8 cellular contexts compared by ENCODE assay signal in the genomic region with DNA sequence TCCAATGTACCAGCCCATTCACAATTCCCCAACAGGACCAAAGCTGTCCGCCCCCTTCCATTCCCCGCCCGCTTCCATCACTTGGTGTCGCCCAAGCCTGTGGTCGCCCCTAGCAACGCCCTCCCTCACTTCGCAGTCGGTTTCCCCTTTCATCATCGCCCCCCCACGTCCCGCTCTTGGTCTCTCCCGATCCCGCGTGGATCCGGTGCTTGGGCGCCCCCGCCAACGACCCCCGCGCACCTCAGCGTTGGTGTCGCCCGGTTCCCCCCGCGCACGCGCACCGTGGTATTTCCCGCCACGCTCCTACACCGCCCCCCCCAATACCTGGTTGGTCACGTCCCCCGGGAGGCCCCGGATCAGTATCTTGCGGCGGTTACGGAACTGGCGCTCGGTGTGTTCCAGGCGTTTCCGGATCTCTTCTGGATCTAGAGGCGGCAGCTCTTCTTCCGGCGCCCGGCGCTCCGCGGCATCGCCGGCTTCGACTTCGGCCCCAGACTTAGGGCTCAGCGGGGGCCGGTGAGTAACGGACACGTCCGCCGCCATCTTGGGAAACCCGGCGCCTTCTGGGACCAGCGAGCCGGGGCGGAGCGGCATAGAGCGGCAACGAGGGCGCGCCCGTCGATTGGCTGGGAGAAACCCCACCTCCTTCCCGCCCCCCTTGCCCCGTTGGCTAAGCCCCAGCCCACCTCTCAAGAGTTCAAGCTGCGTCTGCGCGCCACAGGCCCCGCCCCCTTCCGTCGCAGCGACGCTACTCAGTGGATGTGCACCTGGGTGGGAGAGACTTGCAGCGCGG. TPM values are rescaled to one million over a fixed set of nuclear protein-coding genes. Genes with fewer than 3 reads are reported as not detected.
DNase-seq lines count a peak whose midpoint lies in the region; ATAC-seq and TF ChIP-seq lines count a peak whose summit lies in the region.

A gene with protein sequence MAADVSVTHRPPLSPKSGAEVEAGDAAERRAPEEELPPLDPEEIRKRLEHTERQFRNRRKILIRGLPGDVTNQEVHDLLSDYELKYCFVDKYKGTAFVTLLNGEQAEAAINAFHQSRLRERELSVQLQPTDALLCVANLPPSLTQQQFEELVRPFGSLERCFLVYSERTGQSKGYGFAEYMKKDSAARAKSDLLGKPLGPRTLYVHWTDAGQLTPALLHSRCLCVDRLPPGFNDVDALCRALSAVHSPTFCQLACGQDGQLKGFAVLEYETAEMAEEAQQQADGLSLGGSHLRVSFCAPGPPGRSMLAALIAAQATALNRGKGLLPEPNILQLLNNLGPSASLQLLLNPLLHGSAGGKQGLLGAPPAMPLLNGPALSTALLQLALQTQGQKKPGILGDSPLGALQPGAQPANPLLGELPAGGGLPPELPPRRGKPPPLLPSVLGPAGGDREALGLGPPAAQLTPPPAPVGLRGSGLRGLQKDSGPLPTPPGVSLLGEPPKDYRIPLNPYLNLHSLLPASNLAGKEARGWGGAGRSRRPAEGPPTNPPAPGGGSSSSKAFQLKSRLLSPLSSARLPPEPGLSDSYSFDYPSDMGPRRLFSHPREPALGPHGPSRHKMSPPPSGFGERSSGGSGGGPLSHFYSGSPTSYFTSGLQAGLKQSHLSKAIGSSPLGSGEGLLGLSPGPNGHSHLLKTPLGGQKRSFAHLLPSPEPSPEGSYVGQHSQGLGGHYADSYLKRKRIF (minus strand): TSS at position 565 of the 793 bp plus-strand sequence. CDS start 22 bp downstream, at position 543.

- DNase-seq in GM13977 (ENCODE audit: low spot score) (peak; percentile 99), NCI-H146 (lab: John Stamatoyannopoulos, UW) (peak; percentile 99), T-cell (peak; percentile 91 to 99 (median 97)), adipocyte (ENCODE audit: low read depth) (peak; percentile 99), Right ventricle myocardium superior (peak; percentile 99), trophoblast cell (peak; percentile 98), transverse colon (peak; percentile 99)

- POLR2A ChIA-PET in T-cell (lab: Charles Lee), result interaction anchor here (0.6 kb wide), 5 partner anchors 26 to 302 kb away, joined by 3 to 8 read pairs (median 5); no protein-coding TSS in a partner anchor

- H3K4me3 Mint-ChIP-seq in T-cell, result peak within 1 kb of the TSS; percentile 92 to 95 (median 93)

- peak within 1 kb of the TSS; percentile 80 for H4K8ac ChIP-seq in trophoblast cell (ENCODE audit: low read depth, low read length)

- intact Hi-C loops in Right ventricle myocardium superior (cut with DNase I) (no loop called here), transverse colon (cut with DNase I; ENCODE audit: low total_unique reads) (no loop called here)

- ATAC-seq in HG02870 (IDR thresholded peaks at IDR 0.05; ENCODE audit: unreplicated experiment), result peak; percentile 80
- ATAC-seq in T-cell (replicated peaks in 1 of 4), result peak; percentile 93 to 99 (median 98)
- peak; percentile 94 for ATAC-seq in Right ventricle myocardium superior (ENCODE audit: poor library complexity)

- H3K9me3 ChIP-seq in adipocyte (ENCODE audit: control insufficient read depth, low read length) (no peaks in the 10 kb centered on the region), trophoblast cell (ENCODE audit: insufficient read depth, low read depth, low read length) (no peaks in the 10 kb centered on the region), transverse colon (no peaks in the 10 kb centered on the region)

- TF ChIP-seq EP300 in transverse colon (IDR thresholded peaks at IDR 0.05; ENCODE audit: low read depth), result no peak

- peaks cover 11% of the 10 kb centered on the region for H3K79me2 ChIP-seq in trophoblast cell (ENCODE audit: control insufficient read depth, insufficient read depth, low read length, poor library complexity)

- WGBS in trophoblast cell (ENCODE audit: extremely low coverage, insufficient coverage, insufficient read length), result no CpG with 5 or more reads among the region's 82 CpGs
- WGBS in transverse colon (ENCODE audit: low coverage in 1 of 2), 2 donors, result 1% methylated on average over 35 of the region's 82 CpGs; no CpG with 5 or more reads in 1 of the 2 donors

- peak; percentile 74 for TF ChIP-seq POLR2A in transverse colon (IDR thresholded peaks at IDR 0.05)

- TF ChIP-seq CTCF in GM13977 (IDR thresholded peaks at IDR 0.05; ENCODE audit: extremely low read depth, insufficient read depth, missing control alignments) (no peak), transverse colon (IDR thresholded peaks at IDR 0.05) (no peak)

- H3K27me3 ChIP-seq in adipocyte (replicated peaks; ENCODE audit: control insufficient read depth, insufficient read depth, low read length), result no peaks in the 10 kb centered on the region
- H3K27me3 ChIP-seq in trophoblast cell (ENCODE audit: insufficient read depth, low read length), result no peaks in the 10 kb centered on the region
- no peaks in the 10 kb centered on the region for H3K27me3 ChIP-seq in transverse colon

- H3K27ac ChIP-seq in trophoblast cell (ENCODE audit: low read depth, low read length) (peak within 1 kb of the TSS; percentile 54), transverse colon (peak within 1 kb of the TSS; percentile 90 to 95 (median 91))

- peak within 1 kb of the TSS; percentile 91 for H3K9ac ChIP-seq in adipocyte (ENCODE audit: low read length)
- H3K9ac ChIP-seq in trophoblast cell (ENCODE audit: low read length), result peak within 1 kb of the TSS; percentile 74

- peak within 1 kb of the TSS; percentile 88 for H3K4me3 ChIP-seq in adipocyte (ENCODE audit: low read length)
- H3K4me3 ChIP-seq in trophoblast cell (ENCODE audit: low read depth, low read length), result peak within 1 kb of the TSS; percentile 86
- peak within 1 kb of the TSS; percentile 66 to 89 (median 74) for H3K4me3 ChIP-seq in transverse colon

- H3K23ac ChIP-seq in trophoblast cell (ENCODE audit: low read length), result no peak within 1 kb of the TSS

- CTCF ChIA-PET in T-cell (lab: Charles Lee), result interaction anchor here in 1 of 2 donors (0.6 to 1.9 kb wide), 6 partner anchors 47 to 333 kb away, joined by 3 to 5 read pairs (median 4); a partner anchor contains a TSS

- peaks cover 22% of the 10 kb centered on the region for H3K36me3 ChIP-seq in adipocyte (ENCODE audit: control insufficient read depth, insufficient read depth, low read length, severe bottlenecking)
- H3K36me3 ChIP-seq in trophoblast cell (ENCODE audit: control insufficient read depth in 1 of 2, insufficient read depth in 2 of 2, low read length in 2 of 2), result peaks cover 24 to 26% of the 10 kb centered on the region in 2 experiments
- peaks cover 0 to 13% (median 7%) of the 10 kb centered on the region in 4 donors for H3K36me3 ChIP-seq in transverse colon

- H3K27ac Mint-ChIP-seq in T-cell, result peak within 1 kb of the TSS; percentile 94 to 97

- H2AK5ac ChIP-seq in trophoblast cell (ENCODE audit: low read length), result peak within 1 kb of the TSS; percentile 38

- peak within 1 kb of the TSS; percentile 58 for H3K18ac ChIP-seq in trophoblast cell (ENCODE audit: low read length)

- peak within 1 kb of the TSS; percentile 68 for H4K12ac ChIP-seq in trophoblast cell (ENCODE audit: low read depth, low read length)

- peak within 1 kb of the TSS; percentile 94 for H3K4me2 ChIP-seq in trophoblast cell (ENCODE audit: low read length)

- H3K4me1 Mint-ChIP-seq in T-cell, result peaks cover 27 to 38% (median 36%) of the 10 kb centered on the region in 3 donors

- H3K4ac ChIP-seq in trophoblast cell (ENCODE audit: low read depth, low read length), result peak within 1 kb of the TSS; percentile 85

- no peaks in the 10 kb centered on the region for H3K27me3 Mint-ChIP-seq in T-cell

- peak within 1 kb of the TSS; percentile 59 for H3K14ac ChIP-seq in trophoblast cell (ENCODE audit: low read length)

- no peaks in the 10 kb centered on the region for H3K9me3 Mint-ChIP-seq in T-cell

- H3K4me1 ChIP-seq in adipocyte (ENCODE audit: control insufficient read depth, insufficient read depth, low read length) (peaks cover 11% of the 10 kb centered on the region), trophoblast cell (ENCODE audit: control insufficient read depth in 1 of 2, insufficient read depth in 2 of 2, low read length in 2 of 2) (peaks cover 18 to 20% of the 10 kb centered on the region in 2 experiments), transverse colon (peaks cover 0 to 31% (median 18%) of the 10 kb centered on the region in 4 donors)

- H3K79me1 ChIP-seq in trophoblast cell (ENCODE audit: low read length), result peaks cover 6% of the 10 kb centered on the region

- in situ Hi-C loops in GM13977 (cut with MboI; ENCODE audit: low pct_unique_long_range_greater_than_20kb, low sequenced_read_pairs, unreplicated experiment) (no loop called here), transverse colon (cut with MboI; ENCODE audit: low pct_ligation_motif_present in 1 of 4, low pct_unique_long_range_greater_than_20kb in 1 of 4, low sequenced_read_pairs in 3 of 4) (no loop called here)

- peak within 1 kb of the TSS; percentile 65 for H2BK120ac ChIP-seq in trophoblast cell (ENCODE audit: insufficient read depth, low read length, poor library complexity)

- peak within 1 kb of the TSS; percentile 59 for H2BK5ac ChIP-seq in trophoblast cell (ENCODE audit: low read depth, low read length, poor library complexity)

- peaks cover 11% of the 10 kb centered on the region for H3K36me3 Mint-ChIP-seq in T-cell

- H4K91ac ChIP-seq in trophoblast cell (ENCODE audit: low read depth, low read length), result peak within 1 kb of the TSS; percentile 73

- H2AFZ ChIP-seq in trophoblast cell (ENCODE audit: insufficient read depth, low read length, poor library complexity), result peak within 1 kb of the TSS; percentile 88

- no peak within 1 kb of the TSS for H2BK12ac ChIP-seq in trophoblast cell (ENCODE audit: low read length)

RNA-seq across cellular contexts. Expression of the gene that starts here (rescaled TPM):
- total RNA-seq in T-cell, result 10 to 100 TPM; 31.5 to 68.2 (median 61.2) TPM
- total RNA-seq in Right ventricle myocardium superior, result 9.9 TPM
- polyA plus RNA-seq in trophoblast cell (2013), result 32.5 and 33.1 TPM in 2 replicates
- 10 to 100 TPM; 35.0 to 39.6 (median 38.6) TPM for total RNA-seq in transverse colon

Comparison
In these comparisons a context has a peak if more than half of its experiments do, and no peak if none do; other contexts are left out.
1. Peak in every context shown above with its lines: DNase-seq, ATAC-seq, H3K4me3 ChIP-seq and H3K27ac ChIP-seq.